Comparison of ENCODE assay signal across 8 cellular contexts in genomic region chr5:177302354-177303110, GRCh38. TPM values are rescaled to one million over a fixed set of nuclear protein-coding genes. Genes with fewer than 3 reads are reported as not detected.
DNase-seq lines count a peak whose midpoint lies in the region; ATAC-seq and TF ChIP-seq lines count a peak whose summit lies in the region.

No MANE protein-coding gene starts in this region.

- H3K4me1 ChIP-seq in Peyer's patch, result peaks cover 3 to 58% (median 31%) of the 10 kb centered on the region in 4 donors

- H3K27ac ChIP-seq in Peyer's patch, result peak overlapping the region; percentile 85 to 92 (median 90)

- H3K4me1 Mint-ChIP-seq in effector memory CD8-positive, alpha-beta T cell (ENCODE audit: low read depth in 2 of 2), result peaks cover 58 to 62% of the 10 kb centered on the region in 2 donors
- peaks cover 47% of the 10 kb centered on the region for H3K4me1 Mint-ChIP-seq in neural crest cell

- H3K36me3 Mint-ChIP-seq in effector memory CD8-positive, alpha-beta T cell (ENCODE audit: insufficient read depth), result peaks cover 70% of the 10 kb centered on the region
- H3K36me3 Mint-ChIP-seq in neural crest cell (ENCODE audit: low read depth), result peaks cover 8% of the 10 kb centered on the region

- H3K27me3 Mint-ChIP-seq in effector memory CD8-positive, alpha-beta T cell, result no peaks in the 10 kb centered on the region
- H3K27me3 Mint-ChIP-seq in neural crest cell (ENCODE audit: low read depth), result peaks cover 10% of the 10 kb centered on the region

- TF ChIP-seq CTCF in GM12875 (IDR thresholded peaks at IDR 0.05; ENCODE audit: borderline replicate concordance, insufficient read depth, low read depth, low read length) (0 out of 2 replicates have a peak, but pooled peaks have one; percentile 19), Peyer's patch (IDR thresholded peaks at IDR 0.05) (peak in 2 of 6 experiments; percentile 24 to 28), neural crest cell (conservative IDR thresholded peaks at IDR 0.05) (peak; percentile 35)

- DNase-seq in Peyer's patch (peak in 1 of 3 donors; percentile 16), neural crest cell (ENCODE audit: low read depth, low spot score) (no peak), mesenteric fat pad (ENCODE audit: low spot score) (no peak), cerebellum (ENCODE audit: low spot score) (no peak), NCI-H1417 treated with DMSO at 0.1 percent for 48 hours (lab: John Stamatoyannopoulos, UW) (no peak)
- DNase-seq in effector memory CD8-positive, alpha-beta T cell, result no peak

- TF ChIP-seq POLR2A in Peyer's patch (IDR thresholded peaks at IDR 0.05), result no peak

- peak overlapping the region; percentile 92 to 94 for H3K4me3 Mint-ChIP-seq in effector memory CD8-positive, alpha-beta T cell
- H3K4me3 Mint-ChIP-seq in neural crest cell, result peak overlapping the region; percentile 95

- no peaks in the 10 kb centered on the region for H3K9me3 ChIP-seq in Peyer's patch

- H3K27ac Mint-ChIP-seq in effector memory CD8-positive, alpha-beta T cell, result peak overlapping the region; percentile 92 to 97
- peak overlapping the region; percentile 75 for H3K27ac Mint-ChIP-seq in neural crest cell (ENCODE audit: unreplicated experiment)

- H3K36me3 ChIP-seq in Peyer's patch, result peaks cover 0 to 20% (median 0%) of the 10 kb centered on the region in 3 donors

- peak overlapping the region; percentile 78 for H3K4me3 ChIP-seq in GM12875 (ENCODE audit: low read depth, low read length)
- H3K4me3 ChIP-seq in Peyer's patch, result peak overlapping the region; percentile 76 to 96 (median 84)

- ATAC-seq in effector memory CD8-positive, alpha-beta T cell (replicated peaks), result no peak
- no peak for ATAC-seq in HG02798 (IDR thresholded peaks at IDR 0.05; ENCODE audit: poor library complexity, unreplicated experiment)

- H3K27me3 ChIP-seq in Peyer's patch, result no peaks in the 10 kb centered on the region

- H3K9me3 Mint-ChIP-seq in effector memory CD8-positive, alpha-beta T cell, result no peaks in the 10 kb centered on the region
- no peaks in the 10 kb centered on the region for H3K9me3 Mint-ChIP-seq in neural crest cell

RNA-seq across cellular contexts. Expression of gene RAB24, which starts 1.0 kb away (rescaled TPM):
- total RNA-seq in Peyer's patch (10 to 100 TPM; 37.0 to 58.6 (median 46.3) TPM), neural crest cell (32.0 and 33.0 TPM in 2 replicates), mesenteric fat pad (23.1 TPM), cerebellum (9.5 TPM)

RNA-seq across cellular contexts. Expression of gene PRELID1, which starts 1.1 kb away (rescaled TPM):
- 100 to 1,000 TPM in 3 of 4 donors, 10 to 100 TPM in 1; 55.3 to 215 (median 132) TPM for total RNA-seq in Peyer's patch
- 169 and 180 TPM in 2 replicates for total RNA-seq in neural crest cell
- total RNA-seq in mesenteric fat pad, result 110 TPM
- total RNA-seq in cerebellum, result 27.2 TPM

RNA-seq across cellular contexts. Expression of gene MXD3, which starts 9.2 kb away (rescaled TPM):
- total RNA-seq in Peyer's patch (10 to 100 TPM in 3 of 4 donors, 1 to 10 TPM in 1; 6.8 to 25.8 (median 18.5) TPM), neural crest cell (36.9 and 40.3 TPM in 2 replicates), mesenteric fat pad (7.2 TPM), cerebellum (8.6 TPM)

RNA-seq across cellular contexts. Expression of gene LMAN2, which starts 48.9 kb away (rescaled TPM):
- total RNA-seq in Peyer's patch, result 100 to 1,000 TPM; 193 to 321 (median 268) TPM
- total RNA-seq in neural crest cell, result 73.0 and 80.5 TPM in 2 replicates
- 90.9 TPM for total RNA-seq in mesenteric fat pad
- 69.0 TPM for total RNA-seq in cerebellum

RNA-seq across cellular contexts. Expression of gene RGS14, which starts 55.2 kb away (rescaled TPM):
- 10 to 100 TPM; 19.4 to 41.0 (median 23.3) TPM for total RNA-seq in Peyer's patch
- 12.3 and 15.7 TPM in 2 replicates for total RNA-seq in neural crest cell
- 8.2 TPM for total RNA-seq in mesenteric fat pad
- total RNA-seq in cerebellum, result 1.8 TPM
